ENCODE assay signal across 7 cellular contexts in the genomic region with DNA sequence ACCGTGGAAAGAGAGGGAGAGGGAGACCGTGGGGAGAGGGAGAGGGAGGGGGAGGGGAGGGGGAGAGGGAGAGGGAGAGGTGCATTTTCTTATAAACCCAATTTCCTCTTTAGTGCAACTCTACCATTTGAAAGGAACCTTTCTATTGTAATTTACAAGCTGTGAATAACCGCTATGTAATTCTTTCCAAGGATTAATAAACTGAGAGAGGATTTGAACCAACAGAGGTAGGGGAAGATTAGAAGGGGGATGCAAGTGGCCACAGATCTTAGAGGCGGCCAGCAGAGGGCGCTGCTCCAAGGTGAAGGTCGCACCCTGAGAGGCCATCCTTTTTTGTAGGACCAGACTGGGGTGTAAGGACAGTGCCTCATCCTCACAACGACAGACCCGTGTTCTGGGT. TPM values are rescaled to one million over a fixed set of nuclear protein-coding genes. Genes with fewer than 3 reads are reported as not detected.
A peak's percentile ranks its signal among the peaks of the same experiment; 100 is the strongest.
DNase-seq lines count a peak whose midpoint lies in the region; ATAC-seq and TF ChIP-seq lines count a peak whose summit lies in the region.
"Not testable (repeated sequence)": the region's sequence is repeated elsewhere in the genome, so short reads cannot be mapped to it uniquely, and the experiment has no call there.

No MANE protein-coding gene starts in this region.

- DNase-seq in GM12865 (ENCODE audit: low read depth) (peak; percentile 79), MG63 (peak; percentile 56), SJCRH30 (peak; percentile 79 to 86), activated T-cell treated with anti-CD3 and anti-CD28 coated beads for 1 hour (ENCODE audit: low read depth) (peak; percentile 72), dorsolateral prefrontal cortex (peak in 6 of 10 donors; percentile 19 to 72 (median 68)), left colon (peak; percentile 66 to 85)
- peak; percentile 86 for DNase-seq in stimulated activated CD4-positive, alpha-beta T cell treated with anti-CD3 and anti-CD28 coated beads, Interleukin-15, amount 100 ng/mL, for 24 hours

- H3K4me1 ChIP-seq in SJCRH30 = not testable (repeated sequence)

- not testable (repeated sequence) for H3K27me3 ChIP-seq in MG63, SJCRH30, dorsolateral prefrontal cortex

- not testable (repeated sequence) for H3K36me3 ChIP-seq in MG63, SJCRH30

- H3K9me3 ChIP-seq in MG63; SJCRH30 (replicated peaks): not testable (repeated sequence)

- intact Hi-C loops in dorsolateral prefrontal cortex (cut with DNase I); left colon (cut with DNase I, micrococcal nuclease): not testable (repeated sequence)

- H3K27ac ChIP-seq in SJCRH30, dorsolateral prefrontal cortex: not testable (repeated sequence)

- ATAC-seq in left colon = peak; percentile 89

- H3K4me3 ChIP-seq in GM12865 (ENCODE audit: low read depth, low read length); MG63; SJCRH30; dorsolateral prefrontal cortex: not testable (repeated sequence)

- TF ChIP-seq CTCF in GM12865 (IDR thresholded peaks at IDR 0.05; ENCODE audit: insufficient read depth, low read depth, low read length, missing control alignments) (peak; percentile 77), dorsolateral prefrontal cortex (IDR thresholded peaks at IDR 0.05 in 54 of 56, conservative IDR thresholded peaks at IDR 0.05 in 2 of 56; ENCODE audit: low read depth in 1 of 56, partially characterized antibody in 56 of 56) (peak; percentile 18 to 76 (median 56))

RNA-seq across cellular contexts. Expression of a gene that starts 41.2 kb away (rescaled TPM):
- total RNA-seq in MG63 (2014; rRNA removed; shearing (Covaris generic); ENCODE audit: low replicate concordance) = not detected in 2 replicates
- total RNA-seq in SJCRH30 (2014; rRNA removed; shearing (Covaris generic)) = 3.8 and 4.0 TPM in 2 replicates
- total RNA-seq in dorsolateral prefrontal cortex (10 to 100 TPM in 44 of 120 experiments, 1 to 10 TPM in 76; 2.8 to 52.0 (median 7.4) TPM), left colon (1 to 10 TPM; 4.1 to 6.4 TPM)
